In genomic region chr22:21808130-21808529, GRCh38 we compare ENCODE assay signal across 19 cellular contexts. TPM values are rescaled to one million over a fixed set of nuclear protein-coding genes. Genes with fewer than 3 reads are reported as not detected.
DNase-seq lines count a peak whose midpoint lies in the region; ATAC-seq and TF ChIP-seq lines count a peak whose summit lies in the region.
"Had no signal": no experiment of that assay in that cellular context is flagged by ENCODE, and none has a peak within 500 bp of the region (broad histone marks: within the 10 kb centered on the region; RNA-seq: fewer than 3 reads in every experiment).

No MANE protein-coding gene starts in this region.

- H3K4me3 Mint-ChIP-seq in CD4-positive, CD25-positive, alpha-beta regulatory T cell = no peak overlapping the region
- H3K4me3 Mint-ChIP-seq in WTC11 = no peak overlapping the region
- H3K4me3 Mint-ChIP-seq in mesothelial cell of epicardium = no peak overlapping the region
- no peak overlapping the region for H3K4me3 Mint-ChIP-seq in stimulated activated effector memory CD8-positive, alpha-beta T cell treated with anti-CD3 and anti-CD28 coated beads, Interleukin-12 subunit alpha, Interleukin-12 subunit beta, amount 100 ng/mL, for 72 hours

- H3K36me3 Mint-ChIP-seq in CD4-positive, CD25-positive, alpha-beta regulatory T cell = peaks cover 30% of the 10 kb centered on the region
- peaks cover 39% of the 10 kb centered on the region for H3K36me3 Mint-ChIP-seq in WTC11
- peaks cover 19% of the 10 kb centered on the region for H3K36me3 Mint-ChIP-seq in mesothelial cell of epicardium
- H3K36me3 Mint-ChIP-seq in stimulated activated effector memory CD8-positive, alpha-beta T cell treated with anti-CD3 and anti-CD28 coated beads, Interleukin-12 subunit alpha, Interleukin-12 subunit beta, amount 100 ng/mL, for 72 hours = peaks cover 55% of the 10 kb centered on the region

- POLR2A ChIA-PET in WTC11 (lab: Charles Lee) = interaction anchor here (0.5 kb wide), 1 partner anchor 242 kb away, joined by 4 read pairs; no protein-coding TSS in a partner anchor

- peaks cover 21 to 35% (median 28%) of the 10 kb centered on the region in 4 donors for H3K4me1 Mint-ChIP-seq in CD4-positive, CD25-positive, alpha-beta regulatory T cell
- H3K4me1 Mint-ChIP-seq in WTC11 (peaks cover 5% of the 10 kb centered on the region), mesothelial cell of epicardium (peaks cover 15% of the 10 kb centered on the region)
- peaks cover 27% of the 10 kb centered on the region for H3K4me1 Mint-ChIP-seq in stimulated activated effector memory CD8-positive, alpha-beta T cell treated with anti-CD3 and anti-CD28 coated beads, Interleukin-12 subunit alpha, Interleukin-12 subunit beta, amount 100 ng/mL, for 72 hours

- H3K4me3 ChIP-seq in CD4-positive, CD25-positive, alpha-beta regulatory T cell (ENCODE audit: low read depth, low read length) = no peak overlapping the region
- H3K4me3 ChIP-seq: BLaER1 treated with 17β-estradiol and CSF1 and Interleukin-3, amounts not matched to agents 10 nM and 100 nM; HAP-1; Peyer's patch; SK-N-MC had no signal

- no peaks in the 10 kb centered on the region for H3K9me3 ChIP-seq in CD4-positive, CD25-positive, alpha-beta regulatory T cell (ENCODE audit: control insufficient read depth in 2 of 2, low read length in 2 of 2)
- H3K9me3 ChIP-seq: Caco-2, HAP-1, Peyer's patch had no signal

- H3K27ac ChIP-seq in CD4-positive, CD25-positive, alpha-beta regulatory T cell (ENCODE audit: insufficient read depth, low read length, poor library complexity, severe bottlenecking) = no peak overlapping the region
- H3K27ac ChIP-seq: BLaER1 treated with 17β-estradiol and CSF1 and Interleukin-3, amounts not matched to agents 10 nM and 100 nM; Peyer's patch; SK-N-MC had no signal

- H3K4me1 ChIP-seq in CD4-positive, CD25-positive, alpha-beta regulatory T cell (ENCODE audit: control insufficient read depth, insufficient read depth, low read length, poor library complexity, severe bottlenecking) = peaks cover 3% of the 10 kb centered on the region
- H3K4me1 ChIP-seq: Caco-2, HAP-1, Peyer's patch had no signal

- no peaks in the 10 kb centered on the region for H3K27me3 ChIP-seq in CD4-positive, CD25-positive, alpha-beta regulatory T cell (ENCODE audit: control insufficient read depth, insufficient read depth, low read length)
- H3K27me3 ChIP-seq: BLaER1 treated with 17β-estradiol and CSF1 and Interleukin-3, amounts not matched to agents 10 nM and 100 nM; Peyer's patch had no signal

- H3K27ac Mint-ChIP-seq in CD4-positive, CD25-positive, alpha-beta regulatory T cell = peak overlapping the region in 2 of 3 donors; percentile 23 to 82
- H3K27ac Mint-ChIP-seq in WTC11 (0 out of 2 replicates have a peak overlapping the region, but pooled peaks have one; percentile 51), mesothelial cell of epicardium (peak overlapping the region; percentile 61)
- peak overlapping the region; percentile 54 for H3K27ac Mint-ChIP-seq in stimulated activated effector memory CD8-positive, alpha-beta T cell treated with anti-CD3 and anti-CD28 coated beads, Interleukin-12 subunit alpha, Interleukin-12 subunit beta, amount 100 ng/mL, for 72 hours

- no peak for DNase-seq in CD4-positive, CD25-positive, alpha-beta regulatory T cell
- no peak for DNase-seq in WTC11 (ENCODE audit: low spot score)
- DNase-seq in mesothelial cell of epicardium (ENCODE audit: low spot score in 2 of 2, unreplicated experiment in 2 of 2) = no peak
- no peak for DNase-seq in stimulated activated effector memory CD8-positive, alpha-beta T cell treated with anti-CD3 and anti-CD28 coated beads, Interleukin-12 subunit alpha, Interleukin-12 subunit beta, amount 100 ng/mL, for 72 hours (ENCODE audit: low spot score in 2 of 2)
- DNase-seq in NCI-H2227 (lab: John Stamatoyannopoulos, UW; ENCODE audit: unreplicated experiment) = no peak
- DNase-seq: Caco-2, EL, Kasumi-1, MM.1S, NCI-H1694, NCI-H2227 treated with DMSO at 0.1 percent for 48 hours, NCI-H524, Peyer's patch, Right ventricle myocardium superior had no signal

- H3K27me3 Mint-ChIP-seq in CD4-positive, CD25-positive, alpha-beta regulatory T cell = no peaks in the 10 kb centered on the region
- H3K27me3 Mint-ChIP-seq in WTC11 (ENCODE audit: low read depth) (no peaks in the 10 kb centered on the region), mesothelial cell of epicardium (ENCODE audit: low read depth) (no peaks in the 10 kb centered on the region)

- CTCF ChIA-PET in WTC11 (lab: Charles Lee) = no interaction called here

- peaks cover 43% of the 10 kb centered on the region for H3K36me3 ChIP-seq in CD4-positive, CD25-positive, alpha-beta regulatory T cell (ENCODE audit: control insufficient read depth, insufficient read depth, low read length)

- no peak for ATAC-seq in CD4-positive, CD25-positive, alpha-beta regulatory T cell (ENCODE audit: low read depth in 2 of 2)
- ATAC-seq in WTC11 = no peak
- no peak for ATAC-seq in stimulated activated effector memory CD8-positive, alpha-beta T cell treated with anti-CD3 and anti-CD28 coated beads, Interleukin-12 subunit alpha, Interleukin-12 subunit beta, amount 100 ng/mL, for 72 hours
- no peak for ATAC-seq in GM21528 (IDR thresholded peaks at IDR 0.05; ENCODE audit: low FRiP score, unreplicated experiment)
- no peak for ATAC-seq in HG03460 (IDR thresholded peaks at IDR 0.05; ENCODE audit: unreplicated experiment)

- no peaks in the 10 kb centered on the region for H3K9me3 Mint-ChIP-seq in CD4-positive, CD25-positive, alpha-beta regulatory T cell
- H3K9me3 Mint-ChIP-seq in WTC11 (peaks cover 8% of the 10 kb centered on the region), mesothelial cell of epicardium (peaks cover 8% of the 10 kb centered on the region)
- no peaks in the 10 kb centered on the region for H3K9me3 Mint-ChIP-seq in stimulated activated effector memory CD8-positive, alpha-beta T cell treated with anti-CD3 and anti-CD28 coated beads, Interleukin-12 subunit alpha, Interleukin-12 subunit beta, amount 100 ng/mL, for 72 hours

- TF ChIP-seq CTCF in WTC11 (IDR thresholded peaks at IDR 0.05) (no peak), mesothelial cell of epicardium (IDR thresholded peaks at IDR 0.05; ENCODE audit: unreplicated experiment) (no peak)

TF ChIP-seq in WTC11, 78 proteins besides CTCF, POLR2A, EP300 and RAD21 (continues in another document):
- TF ChIP-seq SP1 (CRISPR knock-in tag; conservative IDR thresholded peaks at IDR 0.05) (no peak), PRRX2 (CRISPR knock-in tag; IDR thresholded peaks at IDR 0.05) (no peak), RELA (CRISPR knock-in tag; IDR thresholded peaks at IDR 0.05; ENCODE audit: borderline replicate concordance) (no peak), NFATC4 (CRISPR knock-in tag; IDR thresholded peaks at IDR 0.05) (no peak), PRDM15 (CRISPR knock-in tag; IDR thresholded peaks at IDR 0.05) (no peak), GTF2I (CRISPR knock-in tag; conservative IDR thresholded peaks at IDR 0.05) (no peak), NFE2L1 (CRISPR knock-in tag; IDR thresholded peaks at IDR 0.05) (no peak), ESRRA (CRISPR knock-in tag; IDR thresholded peaks at IDR 0.05; ENCODE audit: borderline replicate concordance) (no peak), STAT6 (CRISPR knock-in tag; conservative IDR thresholded peaks at IDR 0.05; ENCODE audit: low read depth) (no peak), IRF2 (CRISPR knock-in tag; IDR thresholded peaks at IDR 0.05; ENCODE audit: borderline replicate concordance, low read depth) (no peak)

RNA-seq across cellular contexts. Expression of gene MAPK1, which starts 59.3 kb away (rescaled TPM):
- total RNA-seq in CD4-positive, CD25-positive, alpha-beta regulatory T cell = 88.0 TPM
- 10 to 100 TPM; 46.5 to 81.3 (median 64.7) TPM for polyA plus RNA-seq in CD4-positive, CD25-positive, alpha-beta regulatory T cell
- total RNA-seq in WTC11 (2021) (87.4 to 95.9 TPM (median 91.9 TPM) in 3 replicates), mesothelial cell of epicardium (90.2 to 92.9 TPM (median 90.4 TPM) in 3 replicates)
